Comparison of ENCODE assay signal across 18 cellular contexts in genomic region chr5:103499236-103499635, GRCh38.
"Had no signal": no experiment of that assay in that cellular context is flagged by ENCODE, and none has a peak within 500 bp of the region (broad histone marks: within the 10 kb centered on the region; RNA-seq: fewer than 3 reads in every experiment).

No MANE protein-coding gene starts in this region.

- H3K27me3 Mint-ChIP-seq: activated naive CD4-positive, alpha-beta T cell treated with anti-CD3 and anti-CD28 coated beads, Interleukin-2, amount 10 ng/mL, durations not matched to agents 7 days and 5 days; type B pancreatic cell had no signal

- DNase-seq: activated CD4-positive, alpha-beta T cell treated with anti-CD3 and anti-CD28 coated beads, Interleukin-2, amount 10 ng/mL, durations not matched to agents 7 days and 5 days; activated CD4-positive, CD25-positive, alpha-beta regulatory T cell; activated CD8-positive, alpha-beta memory T cell treated with anti-CD3 and anti-CD28 coated beads for 24 hours; activated naive CD4-positive, alpha-beta T cell treated with anti-CD3 and anti-CD28 coated beads, Interleukin-2, amount 10 ng/mL, durations not matched to agents 7 days and 5 days; body of pancreas; cerebellar nuclear complex; dermis blood vessel endothelial cell; kidney; left ventricle myocardium superior; sigmoid colon; stimulated activated CD4-positive, alpha-beta T cell treated with anti-CD3 and anti-CD28 coated beads, Interleukin-2, amount 100 ng/mL, for 48 hours; stimulated activated naive CD4-positive, alpha-beta T cell treated with Interleukin-2 at 50 U/mL for 16 hours had no signal

- H3K4me1 ChIP-seq: prostate gland, suprapubic skin had no signal

- H3K27ac Mint-ChIP-seq: activated CD4-positive, alpha-beta T cell treated with anti-CD3 and anti-CD28 coated beads, Interleukin-2, amount 10 ng/mL, durations not matched to agents 7 days and 5 days; activated naive CD4-positive, alpha-beta T cell treated with anti-CD3 and anti-CD28 coated beads, Interleukin-2, amount 10 ng/mL, durations not matched to agents 7 days and 5 days; activated T-helper 17 cell treated with anti-CD3 and anti-CD28 coated beads, Interleukin-2, amount 50 U/mL, for 72 hours; T-helper 1 cell treated with Interleukin-12 subunit alpha and Interleukin-12 subunit beta and Interleukin-4 antibody, amounts not matched to agents 30 μg/mL and 1 μg/mL, for 36 hours; type B pancreatic cell had no signal

- H3K9me3 Mint-ChIP-seq: activated CD4-positive, alpha-beta T cell treated with anti-CD3 and anti-CD28 coated beads, Interleukin-2, amount 10 ng/mL, durations not matched to agents 7 days and 5 days; activated naive CD4-positive, alpha-beta T cell treated with anti-CD3 and anti-CD28 coated beads, Interleukin-2, amount 10 ng/mL, durations not matched to agents 7 days and 5 days; activated T-helper 17 cell treated with anti-CD3 and anti-CD28 coated beads, Interleukin-2, amount 50 U/mL, for 72 hours; T-helper 1 cell treated with Interleukin-12 subunit alpha and Interleukin-12 subunit beta and Interleukin-4 antibody, amounts not matched to agents 30 μg/mL and 1 μg/mL, for 36 hours; type B pancreatic cell had no signal

- H3K4me3 Mint-ChIP-seq: activated CD4-positive, alpha-beta T cell treated with anti-CD3 and anti-CD28 coated beads, Interleukin-2, amount 10 ng/mL, durations not matched to agents 7 days and 5 days; activated naive CD4-positive, alpha-beta T cell treated with anti-CD3 and anti-CD28 coated beads, Interleukin-2, amount 10 ng/mL, durations not matched to agents 7 days and 5 days; activated T-helper 17 cell treated with anti-CD3 and anti-CD28 coated beads, Interleukin-2, amount 50 U/mL, for 72 hours; T-helper 1 cell treated with Interleukin-12 subunit alpha and Interleukin-12 subunit beta and Interleukin-4 antibody, amounts not matched to agents 30 μg/mL and 1 μg/mL, for 36 hours; type B pancreatic cell had no signal

- H3K27me3 ChIP-seq: body of pancreas, sigmoid colon, suprapubic skin had no signal

- H3K4me1 Mint-ChIP-seq: activated CD4-positive, alpha-beta T cell treated with anti-CD3 and anti-CD28 coated beads, Interleukin-2, amount 10 ng/mL, durations not matched to agents 7 days and 5 days; activated naive CD4-positive, alpha-beta T cell treated with anti-CD3 and anti-CD28 coated beads, Interleukin-2, amount 10 ng/mL, durations not matched to agents 7 days and 5 days; activated T-helper 17 cell treated with anti-CD3 and anti-CD28 coated beads, Interleukin-2, amount 50 U/mL, for 72 hours had no signal

- ATAC-seq: activated T-helper 17 cell treated with anti-CD3 and anti-CD28 coated beads, Interleukin-2, amount 50 U/mL, for 72 hours; body of pancreas; esophagus mucosa had no signal

- H3K36me3 Mint-ChIP-seq: activated naive CD4-positive, alpha-beta T cell treated with anti-CD3 and anti-CD28 coated beads, Interleukin-2, amount 10 ng/mL, durations not matched to agents 7 days and 5 days; type B pancreatic cell had no signal

- H3K9me3 ChIP-seq: prostate gland, suprapubic skin had no signal

- H3K36me3 ChIP-seq: prostate gland, sigmoid colon, suprapubic skin had no signal

- H3K27ac ChIP-seq: body of pancreas, prostate gland, sigmoid colon, suprapubic skin had no signal

- H3K4me3 ChIP-seq: body of pancreas, prostate gland, sigmoid colon, suprapubic skin had no signal
